10 cellular contexts compared by ENCODE assay signal in genomic region chr11:10805741-10806140, GRCh38. TPM values are rescaled to one million over a fixed set of nuclear protein-coding genes. Genes with fewer than 3 reads are reported as not detected.
DNase-seq lines count a peak whose midpoint lies in the region; ATAC-seq and TF ChIP-seq lines count a peak whose summit lies in the region.
"Had no signal": no experiment of that assay in that cellular context is flagged by ENCODE, and none has a peak within 500 bp of the region (broad histone marks: within the 10 kb centered on the region; RNA-seq: fewer than 3 reads in every experiment).

No MANE protein-coding gene starts in this region.

- 90% methylated on average over 8 of the region's 8 CpGs for WGBS in SK-N-SH (ENCODE audit: low lambda C conversion rate)

- intact Hi-C loops in gastrocnemius medialis (cut with DNase I; ENCODE audit: low total_unique reads), result loop anchor here (5.0 kb wide), 2 partner anchors 53 to 127 kb away; partner anchors contain the start of gene CTR9

- peaks cover 81% of the 10 kb centered on the region for H3K79me2 ChIP-seq in SK-N-SH (ENCODE audit: insufficient read depth)

- in situ Hi-C loops in gastrocnemius medialis (cut with MboI; ENCODE audit: low sequenced_read_pairs in 4 of 4), result loop anchor here in 2 of 4 donors (10.0 to 25.0 kb wide), 2 partner anchors 49 to 332 kb away; partner anchors contain the start of gene ZBED5 (in 1 of the 2)

- H3F3A ChIP-seq in SK-N-SH (replicated peaks; ENCODE audit: insufficient read depth), result peaks cover 57% of the 10 kb centered on the region

- H3K27me3 Mint-ChIP-seq in T-cell, result no peaks in the 10 kb centered on the region

- H3K9me3 ChIP-seq in SK-N-SH, result no peaks in the 10 kb centered on the region
- H3K9me3 ChIP-seq in gastrocnemius medialis, result no peaks in the 10 kb centered on the region

- H4K20me1 ChIP-seq in SK-N-SH (ENCODE audit: insufficient read depth), result peaks cover 64% of the 10 kb centered on the region

- H3K27ac ChIP-seq in SK-N-SH (ENCODE audit: low read depth in 2 of 2, low read length in 1 of 2) (peak overlapping the region in 1 of 2 experiments; percentile 26; a peak in 1 of 4 replicates), epithelial cell of prostate (peak overlapping the region; percentile 94), gastrocnemius medialis (peak overlapping the region; percentile 94 to 99 (median 97))

- H3K4me3 ChIP-seq in SK-N-SH (ENCODE audit: low read depth in 2 of 2, low read length in 1 of 2) (peak overlapping the region in 1 of 2 experiments; percentile 93; a peak in 1 of 4 replicates), gastrocnemius medialis (no peak overlapping the region)

- no peak for TF ChIP-seq EP300 in SK-N-SH (IDR thresholded peaks at IDR 0.05; ENCODE audit: borderline replicate concordance in 1 of 2, low read depth in 1 of 2, low read length in 1 of 2)

- H3K27me3 ChIP-seq in SK-N-SH (ENCODE audit: insufficient read depth) (no peaks in the 10 kb centered on the region), gastrocnemius medialis (no peaks in the 10 kb centered on the region)

- peak overlapping the region; percentile 88 for H3K4me2 ChIP-seq in SK-N-SH

- no peak for ATAC-seq in SK-N-SH treated with all-trans-retinoic acid at 6 μM for 48 hours
- no peak for ATAC-seq in T-cell (replicated peaks in 1 of 4)
- no peak for ATAC-seq in gastrocnemius medialis
- no peak for ATAC-seq in HG02938 (IDR thresholded peaks at IDR 0.05; ENCODE audit: unreplicated experiment)

- peaks cover 63% of the 10 kb centered on the region for H3K36me3 Mint-ChIP-seq in T-cell

- peaks cover 72 to 77% (median 74%) of the 10 kb centered on the region in 3 donors for H3K4me1 Mint-ChIP-seq in T-cell

- TF ChIP-seq POLR2A in gastrocnemius medialis (IDR thresholded peaks at IDR 0.05), result no peak

- H3K36me3 ChIP-seq in SK-N-SH (replicated peaks in 1 of 2; ENCODE audit: control insufficient read depth in 1 of 2, insufficient read depth in 2 of 2, low read length in 1 of 2) (peaks cover 63 to 64% of the 10 kb centered on the region in 2 experiments), gastrocnemius medialis (peaks cover 7 to 64% of the 10 kb centered on the region in 2 donors)

- CTCF ChIA-PET in SK-N-SH (lab: Yijun Ruan, JAX), result interaction anchor here (0.6 to 6.1 kb wide), 4 partner anchors 13 to 41 kb away, joined by 3 to 57 read pairs (median 6); no protein-coding TSS in a partner anchor
- CTCF ChIA-PET in T-cell (lab: Charles Lee), result interaction anchor here in 1 of 2 donors (1.2 kb wide), 1 partner anchor 13 kb away, joined by 7 read pairs; no protein-coding TSS in a partner anchor

- TF ChIP-seq CTCF in SK-N-SH (IDR thresholded peaks at IDR 0.05) (no peak), gastrocnemius medialis (IDR thresholded peaks at IDR 0.05 in 4 of 5, conservative IDR thresholded peaks at IDR 0.05 in 1 of 5) (no peak)

- 0 out of 2 replicates have a peak overlapping the region, but pooled peaks have one; percentile 100 for H3K9ac ChIP-seq in SK-N-SH

- H3K27ac Mint-ChIP-seq in T-cell, result peak overlapping the region; percentile 45 to 98

- DNase-seq in SK-N-SH, result no peak
- DNase-seq in T-cell, result no peak
- no peak for DNase-seq in epithelial cell of prostate (ENCODE audit: low read depth, low spot score)
- DNase-seq in gastrocnemius medialis, result no peak
- no peak for DNase-seq in SIG-M5 treated with dmso at 0.1 percent for 504 hours (lab: John Stamatoyannopoulos, UW; ENCODE audit: unreplicated experiment)
- DNase-seq in SKM-1 treated with dmso at 0.1 percent for 144 hours (lab: John Stamatoyannopoulos, UW; ENCODE audit: unreplicated experiment), result no peak
- DNase-seq: 8988T; activated effector memory CD4-positive, alpha-beta T cell treated with anti-CD3 and anti-CD28 coated beads, Interleukin-2, amount 50 U/mL, for 16 hours had no signal

- no peaks in the 10 kb centered on the region for H3K9me3 Mint-ChIP-seq in T-cell

- peaks cover 17 to 30% of the 10 kb centered on the region in 2 experiments for H3K4me1 ChIP-seq in SK-N-SH (ENCODE audit: control insufficient read depth in 1 of 2, insufficient read depth in 2 of 2, low read depth in 1 of 2, low read length in 1 of 2)
- peaks cover 29 to 37% of the 10 kb centered on the region in 2 donors for H3K4me1 ChIP-seq in gastrocnemius medialis

- no peak for TF ChIP-seq RAD21 in SK-N-SH (IDR thresholded peaks at IDR 0.05; ENCODE audit: low read length)

- no peak overlapping the region for H2AFZ ChIP-seq in SK-N-SH (ENCODE audit: low read depth)

- peak overlapping the region; percentile 31 to 91 (median 34) for H3K4me3 Mint-ChIP-seq in T-cell

- POLR2A ChIA-PET in SK-N-SH (lab: Yijun Ruan, JAX), result no interaction called here
- POLR2A ChIA-PET in T-cell (lab: Charles Lee), result interaction anchor here (0.7 to 1.3 kb wide), 2 partner anchors 10 to 97 kb away, joined by 3 to 8 read pairs; no protein-coding TSS in a partner anchor

- H3K9me2 ChIP-seq in SK-N-SH, result no peaks in the 10 kb centered on the region

TF ChIP-seq in SK-N-SH, 30 proteins besides CTCF, POLR2A, EP300 and RAD21:
- TF ChIP-seq, protein P1, sequence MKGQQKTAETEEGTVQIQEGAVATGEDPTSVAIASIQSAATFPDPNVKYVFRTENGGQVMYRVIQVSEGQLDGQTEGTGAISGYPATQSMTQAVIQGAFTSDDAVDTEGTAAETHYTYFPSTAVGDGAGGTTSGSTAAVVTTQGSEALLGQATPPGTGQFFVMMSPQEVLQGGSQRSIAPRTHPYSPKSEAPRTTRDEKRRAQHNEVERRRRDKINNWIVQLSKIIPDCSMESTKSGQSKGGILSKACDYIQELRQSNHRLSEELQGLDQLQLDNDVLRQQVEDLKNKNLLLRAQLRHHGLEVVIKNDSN (IDR thresholded peaks at IDR 0.05; ENCODE audit: borderline replicate concordance, low read depth), result no peak
- TF ChIP-seq ELF1 (IDR thresholded peaks at IDR 0.05), result no peak
- TF ChIP-seq SIN3A (IDR thresholded peaks at IDR 0.05; ENCODE audit: borderline replicate concordance, low read depth, low read length), result no peak

TF ChIP-seq in SK-N-SH treated with all-trans-retinoic acid at 6 μM for 48 hours, 23 proteins besides CTCF, POLR2A, EP300 and RAD21 (continues in another document):
- TF ChIP-seq, protein P2, sequence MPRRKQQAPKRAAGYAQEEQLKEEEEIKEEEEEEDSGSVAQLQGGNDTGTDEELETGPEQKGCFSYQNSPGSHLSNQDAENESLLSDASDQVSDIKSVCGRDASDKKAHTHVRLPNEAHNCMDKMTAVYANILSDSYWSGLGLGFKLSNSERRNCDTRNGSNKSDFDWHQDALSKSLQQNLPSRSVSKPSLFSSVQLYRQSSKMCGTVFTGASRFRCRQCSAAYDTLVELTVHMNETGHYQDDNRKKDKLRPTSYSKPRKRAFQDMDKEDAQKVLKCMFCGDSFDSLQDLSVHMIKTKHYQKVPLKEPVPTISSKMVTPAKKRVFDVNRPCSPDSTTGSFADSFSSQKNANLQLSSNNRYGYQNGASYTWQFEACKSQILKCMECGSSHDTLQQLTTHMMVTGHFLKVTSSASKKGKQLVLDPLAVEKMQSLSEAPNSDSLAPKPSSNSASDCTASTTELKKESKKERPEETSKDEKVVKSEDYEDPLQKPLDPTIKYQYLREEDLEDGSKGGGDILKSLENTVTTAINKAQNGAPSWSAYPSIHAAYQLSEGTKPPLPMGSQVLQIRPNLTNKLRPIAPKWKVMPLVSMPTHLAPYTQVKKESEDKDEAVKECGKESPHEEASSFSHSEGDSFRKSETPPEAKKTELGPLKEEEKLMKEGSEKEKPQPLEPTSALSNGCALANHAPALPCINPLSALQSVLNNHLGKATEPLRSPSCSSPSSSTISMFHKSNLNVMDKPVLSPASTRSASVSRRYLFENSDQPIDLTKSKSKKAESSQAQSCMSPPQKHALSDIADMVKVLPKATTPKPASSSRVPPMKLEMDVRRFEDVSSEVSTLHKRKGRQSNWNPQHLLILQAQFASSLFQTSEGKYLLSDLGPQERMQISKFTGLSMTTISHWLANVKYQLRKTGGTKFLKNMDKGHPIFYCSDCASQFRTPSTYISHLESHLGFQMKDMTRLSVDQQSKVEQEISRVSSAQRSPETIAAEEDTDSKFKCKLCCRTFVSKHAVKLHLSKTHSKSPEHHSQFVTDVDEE (CRISPR knock-in tag; IDR thresholded peaks at IDR 0.05), result no peak
- TF ChIP-seq TCF4 (CRISPR knock-in tag; IDR thresholded peaks at IDR 0.05; ENCODE audit: borderline replicate concordance) (no peak), ZC3H10 (CRISPR knock-in tag; IDR thresholded peaks at IDR 0.05) (no peak), ESRRG (CRISPR knock-in tag; IDR thresholded peaks at IDR 0.05) (no peak), SNAI2 (CRISPR knock-in tag; IDR thresholded peaks at IDR 0.05) (no peak), ZNF565 (CRISPR knock-in tag; conservative IDR thresholded peaks at IDR 0.05; ENCODE audit: low read depth) (no peak), ZFP3 (CRISPR knock-in tag; IDR thresholded peaks at IDR 0.05) (no peak)
- TF ChIP-seq, protein P3, sequence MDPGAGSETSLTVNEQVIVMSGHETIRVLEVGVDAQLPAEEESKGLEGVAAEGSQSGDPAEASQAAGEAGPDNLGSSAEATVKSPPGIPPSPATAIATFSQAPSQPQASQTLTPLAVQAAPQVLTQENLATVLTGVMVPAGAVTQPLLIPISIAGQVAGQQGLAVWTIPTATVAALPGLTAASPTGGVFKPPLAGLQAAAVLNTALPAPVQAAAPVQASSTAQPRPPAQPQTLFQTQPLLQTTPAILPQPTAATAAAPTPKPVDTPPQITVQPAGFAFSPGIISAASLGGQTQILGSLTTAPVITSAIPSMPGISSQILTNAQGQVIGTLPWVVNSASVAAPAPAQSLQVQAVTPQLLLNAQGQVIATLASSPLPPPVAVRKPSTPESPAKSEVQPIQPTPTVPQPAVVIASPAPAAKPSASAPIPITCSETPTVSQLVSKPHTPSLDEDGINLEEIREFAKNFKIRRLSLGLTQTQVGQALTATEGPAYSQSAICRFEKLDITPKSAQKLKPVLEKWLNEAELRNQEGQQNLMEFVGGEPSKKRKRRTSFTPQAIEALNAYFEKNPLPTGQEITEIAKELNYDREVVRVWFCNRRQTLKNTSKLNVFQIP (CRISPR knock-in tag; IDR thresholded peaks at IDR 0.05; ENCODE audit: borderline replicate concordance, low read depth), result no peak

RNA-seq across cellular contexts. Expression of gene EIF4G2, which starts 3.0 kb away (rescaled TPM):
- 298 and 394 TPM in 2 replicates for polyA plus RNA-seq in SK-N-SH (2012; rRNA removed)
- 416 and 436 TPM in 2 replicates for polyA plus RNA-seq in SK-N-SH (2012; cell fraction: cytosol; rRNA removed)
- polyA plus RNA-seq in SK-N-SH (2012; cell fraction: nucleus; rRNA removed), result 174 and 354 TPM in 2 replicates
- 1,000 to 10,000 TPM in 1 of 5 donors, 100 to 1,000 TPM in 4; 575 to 1,022 (median 643) TPM for total RNA-seq in T-cell
- total RNA-seq in gastrocnemius medialis, result 100 to 1,000 TPM; 397 to 521 (median 465) TPM

RNA-seq across cellular contexts. Expression of gene ZBED5, which starts 52.1 kb away (rescaled TPM):
- polyA plus RNA-seq in SK-N-SH (2012; rRNA removed), result 23.5 and 31.2 TPM in 2 replicates
- 22.0 and 24.9 TPM in 2 replicates for polyA plus RNA-seq in SK-N-SH (2012; cell fraction: cytosol; rRNA removed)
- 43.4 and 96.8 TPM in 2 replicates for polyA plus RNA-seq in SK-N-SH (2012; cell fraction: nucleus; rRNA removed)
- 100 to 1,000 TPM in 3 of 5 donors, 10 to 100 TPM in 2; 70.1 to 112 (median 106) TPM for total RNA-seq in T-cell
- 10 to 100 TPM; 11.3 to 36.3 (median 18.5) TPM for total RNA-seq in gastrocnemius medialis

RNA-seq across cellular contexts. Expression of gene CTR9, which starts 54.7 kb away (rescaled TPM):
- 10.1 and 13.0 TPM in 2 replicates for polyA plus RNA-seq in SK-N-SH (2012; rRNA removed)
- polyA plus RNA-seq in SK-N-SH (2012; cell fraction: cytosol; rRNA removed), result 16.1 and 18.8 TPM in 2 replicates
- polyA plus RNA-seq in SK-N-SH (2012; cell fraction: nucleus; rRNA removed), result 10.4 and 16.2 TPM in 2 replicates
- total RNA-seq in T-cell (10 to 100 TPM; 26.4 to 45.6 (median 42.2) TPM), gastrocnemius medialis (10 to 100 TPM; 18.3 to 22.2 (median 20.4) TPM)
